14 cellular contexts compared by ENCODE assay signal in the genomic region with DNA sequence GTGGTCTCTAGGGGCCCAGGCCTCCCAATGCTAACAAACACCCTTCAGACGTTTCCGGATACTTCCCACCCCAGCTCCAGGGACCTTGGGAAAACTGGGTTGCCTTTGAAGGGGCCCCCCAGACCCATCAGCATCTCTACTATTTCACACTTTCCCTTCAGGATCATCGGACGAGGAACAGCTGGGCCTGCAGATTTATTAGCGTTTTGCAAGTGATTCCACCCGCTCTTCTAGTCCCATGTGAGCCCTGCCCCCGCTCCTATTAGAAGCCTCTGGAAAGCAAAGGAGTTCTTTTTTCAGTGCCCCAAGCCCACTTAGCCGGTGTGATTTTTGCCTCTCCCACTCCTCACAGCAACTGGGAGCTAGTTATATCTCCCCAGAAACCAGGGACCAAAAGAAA.
"Had no signal": no experiment of that assay in that cellular context is flagged by ENCODE, and none has a peak within 500 bp of the region (broad histone marks: within the 10 kb centered on the region; RNA-seq: fewer than 3 reads in every experiment).

No MANE protein-coding gene starts in this region.

- H3K4me1 ChIP-seq: gastroesophageal sphincter had no signal

- H3K36me3 ChIP-seq: gastroesophageal sphincter, heart left ventricle, suprapubic skin, transverse colon had no signal

- H3K36me3 Mint-ChIP-seq: activated naive CD4-positive, alpha-beta T cell treated with anti-CD3 and anti-CD28 coated beads, Interleukin-2, amount 50 U/mL, for 24 hours; natural killer cell had no signal

- H3K27ac Mint-ChIP-seq: activated naive CD4-positive, alpha-beta T cell treated with anti-CD3 and anti-CD28 coated beads, Interleukin-2, amount 50 U/mL, for 24 hours; natural killer cell; stimulated activated naive CD8-positive, alpha-beta T cell treated with anti-CD3 and anti-CD28 coated beads, Interleukin-15, Interleukin-2, amounts not matched to agents 100 ng/mL and 50 ng/mL, for 24 hours had no signal

- DNase-seq: activated CD4-positive, alpha-beta T cell treated with anti-CD3 and anti-CD28 coated beads, Interleukin-2, amount 50 U/mL, for 4 hours; activated gamma-delta T cell; effector CD4-positive, alpha-beta T cell; kidney glomerular epithelial cell; natural killer cell; retina; stimulated activated CD4-positive, alpha-beta T cell treated with anti-CD3 and anti-CD28 coated beads, Interleukin-2, amount 100 ng/mL, for 24 hours; T-helper 2 cell; transverse colon had no signal

- H3K4me1 Mint-ChIP-seq: activated naive CD4-positive, alpha-beta T cell treated with anti-CD3 and anti-CD28 coated beads, Interleukin-2, amount 50 U/mL, for 24 hours; natural killer cell had no signal

- H3K4me3 Mint-ChIP-seq: activated naive CD4-positive, alpha-beta T cell treated with anti-CD3 and anti-CD28 coated beads, Interleukin-2, amount 50 U/mL, for 24 hours; natural killer cell; stimulated activated naive CD8-positive, alpha-beta T cell treated with anti-CD3 and anti-CD28 coated beads, Interleukin-15, Interleukin-2, amounts not matched to agents 100 ng/mL and 50 ng/mL, for 24 hours had no signal

- H3K9me3 Mint-ChIP-seq: activated naive CD4-positive, alpha-beta T cell treated with anti-CD3 and anti-CD28 coated beads, Interleukin-2, amount 50 U/mL, for 24 hours; natural killer cell; stimulated activated naive CD8-positive, alpha-beta T cell treated with anti-CD3 and anti-CD28 coated beads, Interleukin-15, Interleukin-2, amounts not matched to agents 100 ng/mL and 50 ng/mL, for 24 hours had no signal

- H3K27me3 Mint-ChIP-seq: activated naive CD4-positive, alpha-beta T cell treated with anti-CD3 and anti-CD28 coated beads, Interleukin-2, amount 50 U/mL, for 24 hours had no signal

- H3K27ac ChIP-seq: gastroesophageal sphincter, heart left ventricle, suprapubic skin, transverse colon had no signal

- H3K9me3 ChIP-seq: gastroesophageal sphincter, suprapubic skin, transverse colon had no signal

- H3K27me3 ChIP-seq: gastroesophageal sphincter, heart left ventricle, suprapubic skin, transverse colon had no signal

- H3K4me3 ChIP-seq: gastroesophageal sphincter, heart left ventricle, suprapubic skin, transverse colon had no signal
